ENCODE assay signal across 12 cellular contexts in genomic region chr14:68471029-68471963, GRCh38.
DNase-seq lines count a peak whose midpoint lies in the region; ATAC-seq and TF ChIP-seq lines count a peak whose summit lies in the region.
"Had no signal": no experiment of that assay in that cellular context is flagged by ENCODE, and none has a peak within 500 bp of the region (broad histone marks: within the 10 kb centered on the region; RNA-seq: fewer than 3 reads in every experiment).

No MANE protein-coding gene starts in this region.

- H3K4me2 ChIP-seq in GM23338 (peak overlapping the region; percentile 64), OCI-LY3 (ENCODE audit: low read length) (peak overlapping the region; percentile 60)

- H3K27me3 Mint-ChIP-seq in CD14-positive monocyte (ENCODE audit: low read depth in 3 of 3) (peaks cover 0 to 1% (median 0%) of the 10 kb centered on the region in 3 donors), GM23338 (ENCODE audit: insufficient read depth, low read depth, poor library complexity) (peaks cover 7% of the 10 kb centered on the region), HFFc6 (ENCODE audit: insufficient read depth) (no peaks in the 10 kb centered on the region), mesothelial cell of epicardium (ENCODE audit: low read depth) (no peaks in the 10 kb centered on the region)
- no peaks in the 10 kb centered on the region for H3K27me3 Mint-ChIP-seq in activated naive CD4-positive, alpha-beta T cell treated with anti-CD3 and anti-CD28 coated beads for 36 hours (ENCODE audit: low read depth)

- H3K4me3 ChIP-seq in GM23338 (no peak overlapping the region), OCI-LY3 (ENCODE audit: low read length) (peak overlapping the region; percentile 40)
- H3K4me3 ChIP-seq: heart left ventricle had no signal

- H3F3A ChIP-seq in GM23338 (replicated peaks; ENCODE audit: low read depth), result peaks cover 12% of the 10 kb centered on the region; the same call in 1 of the 2 replicates

- H3K4me1 ChIP-seq in GM23338 (ENCODE audit: insufficient read depth), result peaks cover 47% of the 10 kb centered on the region
- H3K4me1 ChIP-seq in OCI-LY3 (ENCODE audit: low read length), result peaks cover 61% of the 10 kb centered on the region

- CTCF ChIA-PET in activated naive CD4-positive, alpha-beta T cell treated with anti-CD3 and anti-CD28 coated beads for 36 hours (lab: Charles Lee), result interaction anchor here (1.2 kb wide), 1 partner anchor 345 kb away, joined by 4 read pairs; no protein-coding TSS in a partner anchor

- no peak for TF ChIP-seq CTCF in CD14-positive monocyte (IDR thresholded peaks at IDR 0.05)
- no peak for TF ChIP-seq CTCF in GM23338 (conservative IDR thresholded peaks at IDR 0.05; ENCODE audit: low read depth in 2 of 2)
- TF ChIP-seq CTCF in OCI-LY3 (IDR thresholded peaks at IDR 0.05; ENCODE audit: low read depth, low read length), result no peak
- TF ChIP-seq CTCF in HFFc6 (IDR thresholded peaks at IDR 0.05), result no peak
- no peak for TF ChIP-seq CTCF in mesothelial cell of epicardium (IDR thresholded peaks at IDR 0.05; ENCODE audit: unreplicated experiment)

- DNase-seq in CD14-positive monocyte (ENCODE audit: low spot score), result no peak
- peak; percentile 92 for DNase-seq in GM23338 (ENCODE audit: low spot score)
- peak; percentile 70 for DNase-seq in iPS-NIHi7 (ENCODE audit: extremely low spot score)
- DNase-seq in activated naive CD4-positive, alpha-beta T cell treated with anti-CD3 and anti-CD28 coated beads for 36 hours, result no peak
- no peak for DNase-seq in HFFc6
- no peak for DNase-seq in mesothelial cell of epicardium (ENCODE audit: low spot score in 2 of 2, unreplicated experiment in 2 of 2)
- DNase-seq: activated T-cell treated with anti-CD3 and anti-CD28 coated beads, Interleukin-2, amount 50 U/mL, for 4 hours; heart left ventricle; NCI-H2227 treated with DMSO at 0.1 percent for 48 hours; occipital lobe had no signal

- H3K4me1 Mint-ChIP-seq in CD14-positive monocyte, result peaks cover 72% of the 10 kb centered on the region
- peaks cover 59% of the 10 kb centered on the region for H3K4me1 Mint-ChIP-seq in GM23338
- peaks cover 28% of the 10 kb centered on the region for H3K4me1 Mint-ChIP-seq in activated naive CD4-positive, alpha-beta T cell treated with anti-CD3 and anti-CD28 coated beads for 36 hours (ENCODE audit: low read depth)
- H3K4me1 Mint-ChIP-seq in HFFc6 (ENCODE audit: low read depth), result peaks cover 57% of the 10 kb centered on the region
- H3K4me1 Mint-ChIP-seq in mesothelial cell of epicardium, result peaks cover 59% of the 10 kb centered on the region

- peak overlapping the region; percentile 55 to 92 (median 88) for H3K27ac Mint-ChIP-seq in CD14-positive monocyte
- peak overlapping the region; percentile 96 for H3K27ac Mint-ChIP-seq in GM23338
- no peak overlapping the region for H3K27ac Mint-ChIP-seq in activated naive CD4-positive, alpha-beta T cell treated with anti-CD3 and anti-CD28 coated beads for 36 hours
- no peak overlapping the region for H3K27ac Mint-ChIP-seq in HFFc6
- no peak overlapping the region for H3K27ac Mint-ChIP-seq in mesothelial cell of epicardium

- ATAC-seq in GM23338 (peak; percentile 93), GM18907 (IDR thresholded peaks at IDR 0.05; ENCODE audit: unreplicated experiment) (no peak)
- ATAC-seq: activated T-cell treated with anti-CD3 and anti-CD28 coated beads, Interleukin-2, amount 50 U/mL, for 4 hours; heart left ventricle had no signal

- H3K27me3 ChIP-seq in GM23338 (ENCODE audit: insufficient read depth), result no peaks in the 10 kb centered on the region
- H3K27me3 ChIP-seq in OCI-LY3 (ENCODE audit: low read depth, low read length), result no peaks in the 10 kb centered on the region
- H3K27me3 ChIP-seq: heart left ventricle had no signal

- H3K27ac ChIP-seq in GM23338 (ENCODE audit: low read depth), result peak overlapping the region; percentile 97
- H3K27ac ChIP-seq in OCI-LY3 (ENCODE audit: low read length), result peak overlapping the region; percentile 57

- H4K20me1 ChIP-seq in GM23338 (replicated peaks; ENCODE audit: insufficient read depth) (no peaks in the 10 kb centered on the region), OCI-LY3 (ENCODE audit: insufficient read depth, low read length) (no peaks in the 10 kb centered on the region)

- peaks cover 9% of the 10 kb centered on the region; the same call in 1 of the 2 replicates for H3K9me2 ChIP-seq in GM23338 (ENCODE audit: insufficient read depth)

- peaks cover 0 to 14% of the 10 kb centered on the region in 2 donors for H3K36me3 Mint-ChIP-seq in CD14-positive monocyte
- H3K36me3 Mint-ChIP-seq in GM23338 (ENCODE audit: low read depth), result no peaks in the 10 kb centered on the region
- no peaks in the 10 kb centered on the region for H3K36me3 Mint-ChIP-seq in activated naive CD4-positive, alpha-beta T cell treated with anti-CD3 and anti-CD28 coated beads for 36 hours (ENCODE audit: low read depth)
- peaks cover 6% of the 10 kb centered on the region; the same call in 1 of the 2 replicates for H3K36me3 Mint-ChIP-seq in HFFc6 (ENCODE audit: low read depth)
- no peaks in the 10 kb centered on the region for H3K36me3 Mint-ChIP-seq in mesothelial cell of epicardium

- H3K4me3 Mint-ChIP-seq in CD14-positive monocyte, result peak overlapping the region in 1 of 2 donors; percentile 78
- H3K4me3 Mint-ChIP-seq in GM23338, result peak overlapping the region; percentile 36; the same call in 1 of the 3 replicates
- no peak overlapping the region for H3K4me3 Mint-ChIP-seq in activated naive CD4-positive, alpha-beta T cell treated with anti-CD3 and anti-CD28 coated beads for 36 hours
- H3K4me3 Mint-ChIP-seq in HFFc6, result no peak overlapping the region
- no peak overlapping the region for H3K4me3 Mint-ChIP-seq in mesothelial cell of epicardium
- H3K4me3 Mint-ChIP-seq: activated T-cell treated with anti-CD3 and anti-CD28 coated beads, Interleukin-2, amount 50 U/mL, for 4 hours had no signal

- no peaks in the 10 kb centered on the region for H3K36me3 ChIP-seq in GM23338 (ENCODE audit: insufficient read depth)
- no peaks in the 10 kb centered on the region for H3K36me3 ChIP-seq in OCI-LY3 (replicated peaks; ENCODE audit: low read depth, low read length)
- H3K36me3 ChIP-seq: heart left ventricle had no signal

- H2AFZ ChIP-seq in GM23338 (no peak overlapping the region), OCI-LY3 (ENCODE audit: low read depth, low read length) (no peak overlapping the region)

- no peaks in the 10 kb centered on the region for H3K79me2 ChIP-seq in GM23338 (replicated peaks; ENCODE audit: insufficient read depth)
- H3K79me2 ChIP-seq in OCI-LY3 (ENCODE audit: low read length), result no peaks in the 10 kb centered on the region

- H3K9me3 Mint-ChIP-seq in CD14-positive monocyte (peaks cover 0 to 5% (median 0%) of the 10 kb centered on the region in 7 donors), GM23338 (no peaks in the 10 kb centered on the region), HFFc6 (no peaks in the 10 kb centered on the region), mesothelial cell of epicardium (no peaks in the 10 kb centered on the region)
- no peaks in the 10 kb centered on the region for H3K9me3 Mint-ChIP-seq in activated naive CD4-positive, alpha-beta T cell treated with anti-CD3 and anti-CD28 coated beads for 36 hours
- H3K9me3 Mint-ChIP-seq: activated T-cell treated with anti-CD3 and anti-CD28 coated beads, Interleukin-2, amount 50 U/mL, for 4 hours had no signal

- H3K9ac ChIP-seq in OCI-LY3 (ENCODE audit: low read length), result peak overlapping the region; percentile 37; the same call in 1 of the 2 replicates

- H3K9me3 ChIP-seq in OCI-LY3 (ENCODE audit: insufficient read depth, low read length), result no peaks in the 10 kb centered on the region
- H3K9me3 ChIP-seq: heart left ventricle had no signal

- intact Hi-C loops in CD14-positive monocyte (cut with micrococcal nuclease), result loop anchor here in 1 of 2 donors (5.0 to 10.0 kb wide), 3 partner anchors 76 to 321 kb away; partner anchors contain the start of gene ZFP36L1
- intact Hi-C loops in activated naive CD4-positive, alpha-beta T cell treated with anti-CD3 and anti-CD28 coated beads for 36 hours (cut with micrococcal nuclease), result no loop called here

TF ChIP-seq in GM23338, 12 proteins besides CTCF, POLR2A, EP300 and RAD21 (continues in another document):
- TF ChIP-seq JUNB (IDR thresholded peaks at IDR 0.05; ENCODE audit: unreplicated experiment) (no peak), STAT1 (IDR thresholded peaks at IDR 0.05; ENCODE audit: unreplicated experiment) (no peak), POLR2AphosphoS5 (IDR thresholded peaks at IDR 0.05; ENCODE audit: low read depth) (0 out of 2 replicates have a peak, but pooled peaks have one; percentile 28), CREB1 (CRISPR knock-in tag; IDR thresholded peaks at IDR 0.05; ENCODE audit: low read depth) (peak; percentile 15; the same call in 1 of the 2 replicates)

Comparison
In these comparisons a context has a peak if more than half of its experiments do, and no peak if none do; other contexts are left out.
1. DNase-seq: peak in GM23338 (single experiment) and iPS-NIHi7 (single experiment); none in CD14-positive monocyte (single experiment), activated naive CD4-positive, alpha-beta T cell treated with anti-CD3 and anti-CD28 coated beads for 36 hours (single experiment), HFFc6 (single experiment) and mesothelial cell of epicardium (0 of 2).
2. H3K27ac Mint-ChIP-seq: peak in CD14-positive monocyte (7 of 7) and GM23338 (single experiment); none in activated naive CD4-positive, alpha-beta T cell treated with anti-CD3 and anti-CD28 coated beads for 36 hours (single experiment), HFFc6 (single experiment) and mesothelial cell of epicardium (single experiment).